In the genomic region with DNA sequence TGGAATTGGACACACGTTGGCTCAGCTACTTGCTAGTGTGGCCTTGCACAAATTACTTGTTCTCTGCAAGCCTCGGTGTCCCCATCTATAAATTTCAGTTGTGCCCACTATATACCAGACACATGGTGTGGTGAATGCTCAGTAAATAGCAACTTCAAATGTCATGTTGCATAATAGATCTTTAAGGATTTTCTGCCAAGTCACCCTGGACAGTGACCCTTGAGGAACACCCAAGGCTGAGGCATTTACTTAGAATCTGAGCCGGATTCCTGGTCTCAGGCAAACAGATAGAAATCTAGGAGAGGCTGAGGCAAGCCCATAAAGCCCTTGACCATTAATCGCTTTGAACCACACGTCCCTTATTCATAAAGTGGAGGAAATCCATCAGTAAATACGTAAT, we compare ENCODE assay signal across 2 cellular contexts.
TF ChIP-seq lines count a peak whose summit lies in the region.

No MANE protein-coding gene starts in this region.

TF ChIP-seq in HepG2, 621 proteins besides CTCF, POLR2A, EP300 and RAD21:
- TF ChIP-seq NFE2L2 (IDR thresholded peaks at IDR 0.05; ENCODE audit: low read length) = peak; percentile 53; the same call in 1 of the 2 replicates
- TF ChIP-seq, protein P1, sequence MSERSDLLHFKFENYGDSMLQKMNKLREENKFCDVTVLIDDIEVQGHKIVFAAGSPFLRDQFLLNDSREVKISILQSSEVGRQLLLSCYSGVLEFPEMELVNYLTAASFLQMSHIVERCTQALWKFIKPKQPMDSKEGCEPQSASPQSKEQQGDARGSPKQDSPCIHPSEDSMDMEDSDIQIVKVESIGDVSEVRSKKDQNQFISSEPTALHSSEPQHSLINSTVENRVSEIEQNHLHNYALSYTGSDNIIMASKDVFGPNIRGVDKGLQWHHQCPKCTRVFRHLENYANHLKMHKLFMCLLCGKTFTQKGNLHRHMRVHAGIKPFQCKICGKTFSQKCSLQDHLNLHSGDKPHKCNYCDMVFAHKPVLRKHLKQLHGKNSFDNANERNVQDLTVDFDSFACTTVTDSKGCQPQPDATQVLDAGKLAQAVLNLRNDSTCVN (CRISPR knock-in tag; IDR thresholded peaks at IDR 0.05; ENCODE audit: borderline replicate concordance) = no peak

TF ChIP-seq in K562, 482 proteins besides CTCF, POLR2A, EP300 and RAD21 (continues in another document):
- TF ChIP-seq, protein P2, sequence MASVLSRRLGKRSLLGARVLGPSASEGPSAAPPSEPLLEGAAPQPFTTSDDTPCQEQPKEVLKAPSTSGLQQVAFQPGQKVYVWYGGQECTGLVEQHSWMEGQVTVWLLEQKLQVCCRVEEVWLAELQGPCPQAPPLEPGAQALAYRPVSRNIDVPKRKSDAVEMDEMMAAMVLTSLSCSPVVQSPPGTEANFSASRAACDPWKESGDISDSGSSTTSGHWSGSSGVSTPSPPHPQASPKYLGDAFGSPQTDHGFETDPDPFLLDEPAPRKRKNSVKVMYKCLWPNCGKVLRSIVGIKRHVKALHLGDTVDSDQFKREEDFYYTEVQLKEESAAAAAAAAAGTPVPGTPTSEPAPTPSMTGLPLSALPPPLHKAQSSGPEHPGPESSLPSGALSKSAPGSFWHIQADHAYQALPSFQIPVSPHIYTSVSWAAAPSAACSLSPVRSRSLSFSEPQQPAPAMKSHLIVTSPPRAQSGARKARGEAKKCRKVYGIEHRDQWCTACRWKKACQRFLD (CRISPR knock-in tag; IDR thresholded peaks at IDR 0.05) = no peak
- TF ChIP-seq ZNF79 (CRISPR knock-in tag; IDR thresholded peaks at IDR 0.05; ENCODE audit: low read depth) (no peak), THRAP3 (IDR thresholded peaks at IDR 0.05; ENCODE audit: borderline replicate concordance) (no peak), MED1 (CRISPR knock-in tag; IDR thresholded peaks at IDR 0.05; ENCODE audit: borderline replicate concordance) (no peak), ZNF318 (IDR thresholded peaks at IDR 0.05; ENCODE audit: borderline replicate concordance in 1 of 2, low read depth in 1 of 2) (no peak), MNT (conservative IDR thresholded peaks at IDR 0.05) (no peak), ATF7 (IDR thresholded peaks at IDR 0.05) (no peak), TBL1XR1 (IDR thresholded peaks at IDR 0.05; ENCODE audit: low read length in 2 of 2) (peak in 1 of 2 experiments; percentile 34; a peak in 1 of 4 replicates), ZNF766 (CRISPR knock-in tag; conservative IDR thresholded peaks at IDR 0.05) (0 out of 2 replicates have a peak, but pooled peaks have one; percentile 30), CC2D1A (IDR thresholded peaks at IDR 0.05) (no peak), PPARD (CRISPR knock-in tag; IDR thresholded peaks at IDR 0.05) (no peak), ZNF785 (CRISPR knock-in tag; IDR thresholded peaks at IDR 0.05) (no peak), NCOA1 (IDR thresholded peaks at IDR 0.05; ENCODE audit: low read depth) (no peak), SMC3 (conservative IDR thresholded peaks at IDR 0.05; ENCODE audit: insufficient read depth, low read depth, low read length) (no peak), BCLAF1 (IDR thresholded peaks at IDR 0.05; ENCODE audit: borderline replicate concordance in 1 of 2, control insufficient read depth in 1 of 2, low read depth in 2 of 2, low read length in 1 of 2) (no peak), PCBP1 (IDR thresholded peaks at IDR 0.05; ENCODE audit: low read depth, low read length, poor library complexity, severe bottlenecking) (no peak), POU5F1 (IDR thresholded peaks at IDR 0.05; ENCODE audit: borderline replicate concordance, low read depth, low read length, partially characterized antibody) (no peak), E2F3 (CRISPR knock-in tag; IDR thresholded peaks at IDR 0.05) (no peak), ETV1 (tag; conservative IDR thresholded peaks at IDR 0.05; ENCODE audit: low read depth) (no peak), NEUROD1 (IDR thresholded peaks at IDR 0.05; ENCODE audit: borderline replicate concordance, low read depth, low read length, partially characterized antibody) (no peak), ZNF584 (CRISPR knock-in tag; IDR thresholded peaks at IDR 0.05; ENCODE audit: low read depth) (no peak), HOXB6 (CRISPR knock-in tag; IDR thresholded peaks at IDR 0.05; ENCODE audit: borderline replicate concordance) (no peak), ZNF778 (CRISPR knock-in tag; IDR thresholded peaks at IDR 0.05) (no peak), CXXC5 (CRISPR knock-in tag; IDR thresholded peaks at IDR 0.05) (no peak), RBM22 (IDR thresholded peaks at IDR 0.05; ENCODE audit: low read depth, low read length, poor library complexity, severe bottlenecking) (no peak), SETDB1 (IDR thresholded peaks at IDR 0.05; ENCODE audit: low read length) (no peak), MXI1 (IDR thresholded peaks at IDR 0.05; ENCODE audit: low read depth, low read length) (no peak), PCBP2 (IDR thresholded peaks at IDR 0.05; ENCODE audit: low read depth, low read length, poor library complexity, severe bottlenecking) (no peak), COPS2 (conservative IDR thresholded peaks at IDR 0.05) (no peak), ZNF707 (CRISPR knock-in tag; conservative IDR thresholded peaks at IDR 0.05) (no peak), ZZZ3 (IDR thresholded peaks at IDR 0.05) (no peak)
- TF ChIP-seq, protein P3, sequence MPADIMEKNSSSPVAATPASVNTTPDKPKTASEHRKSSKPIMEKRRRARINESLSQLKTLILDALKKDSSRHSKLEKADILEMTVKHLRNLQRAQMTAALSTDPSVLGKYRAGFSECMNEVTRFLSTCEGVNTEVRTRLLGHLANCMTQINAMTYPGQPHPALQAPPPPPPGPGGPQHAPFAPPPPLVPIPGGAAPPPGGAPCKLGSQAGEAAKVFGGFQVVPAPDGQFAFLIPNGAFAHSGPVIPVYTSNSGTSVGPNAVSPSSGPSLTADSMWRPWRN (IDR thresholded peaks at IDR 0.05; ENCODE audit: low read depth) = 0 out of 2 replicates have a peak, but pooled peaks have one; percentile 28
- TF ChIP-seq, protein P4, sequence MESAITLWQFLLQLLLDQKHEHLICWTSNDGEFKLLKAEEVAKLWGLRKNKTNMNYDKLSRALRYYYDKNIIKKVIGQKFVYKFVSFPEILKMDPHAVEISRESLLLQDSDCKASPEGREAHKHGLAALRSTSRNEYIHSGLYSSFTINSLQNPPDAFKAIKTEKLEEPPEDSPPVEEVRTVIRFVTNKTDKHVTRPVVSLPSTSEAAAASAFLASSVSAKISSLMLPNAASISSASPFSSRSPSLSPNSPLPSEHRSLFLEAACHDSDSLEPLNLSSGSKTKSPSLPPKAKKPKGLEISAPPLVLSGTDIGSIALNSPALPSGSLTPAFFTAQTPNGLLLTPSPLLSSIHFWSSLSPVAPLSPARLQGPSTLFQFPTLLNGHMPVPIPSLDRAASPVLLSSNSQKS (CRISPR knock-in tag; IDR thresholded peaks at IDR 0.05) = no peak
- TF ChIP-seq, protein P5, sequence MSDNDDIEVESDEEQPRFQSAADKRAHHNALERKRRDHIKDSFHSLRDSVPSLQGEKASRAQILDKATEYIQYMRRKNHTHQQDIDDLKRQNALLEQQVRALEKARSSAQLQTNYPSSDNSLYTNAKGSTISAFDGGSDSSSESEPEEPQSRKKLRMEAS (CRISPR knock-in tag; IDR thresholded peaks at IDR 0.05) = no peak
- TF ChIP-seq, protein P6, sequence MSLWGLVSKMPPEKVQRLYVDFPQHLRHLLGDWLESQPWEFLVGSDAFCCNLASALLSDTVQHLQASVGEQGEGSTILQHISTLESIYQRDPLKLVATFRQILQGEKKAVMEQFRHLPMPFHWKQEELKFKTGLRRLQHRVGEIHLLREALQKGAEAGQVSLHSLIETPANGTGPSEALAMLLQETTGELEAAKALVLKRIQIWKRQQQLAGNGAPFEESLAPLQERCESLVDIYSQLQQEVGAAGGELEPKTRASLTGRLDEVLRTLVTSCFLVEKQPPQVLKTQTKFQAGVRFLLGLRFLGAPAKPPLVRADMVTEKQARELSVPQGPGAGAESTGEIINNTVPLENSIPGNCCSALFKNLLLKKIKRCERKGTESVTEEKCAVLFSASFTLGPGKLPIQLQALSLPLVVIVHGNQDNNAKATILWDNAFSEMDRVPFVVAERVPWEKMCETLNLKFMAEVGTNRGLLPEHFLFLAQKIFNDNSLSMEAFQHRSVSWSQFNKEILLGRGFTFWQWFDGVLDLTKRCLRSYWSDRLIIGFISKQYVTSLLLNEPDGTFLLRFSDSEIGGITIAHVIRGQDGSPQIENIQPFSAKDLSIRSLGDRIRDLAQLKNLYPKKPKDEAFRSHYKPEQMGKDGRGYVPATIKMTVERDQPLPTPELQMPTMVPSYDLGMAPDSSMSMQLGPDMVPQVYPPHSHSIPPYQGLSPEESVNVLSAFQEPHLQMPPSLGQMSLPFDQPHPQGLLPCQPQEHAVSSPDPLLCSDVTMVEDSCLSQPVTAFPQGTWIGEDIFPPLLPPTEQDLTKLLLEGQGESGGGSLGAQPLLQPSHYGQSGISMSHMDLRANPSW (CRISPR knock-in tag; IDR thresholded peaks at IDR 0.05) = no peak
